7 cellular contexts compared by ENCODE assay signal in genomic region chr4:145177511-145177905, GRCh38. TPM values are rescaled to one million over a fixed set of nuclear protein-coding genes. Genes with fewer than 3 reads are reported as not detected.
DNase-seq lines count a peak whose midpoint lies in the region; ATAC-seq and TF ChIP-seq lines count a peak whose summit lies in the region.

No MANE protein-coding gene starts in this region.

- DNase-seq in activated CD4-positive, alpha-beta memory T cell treated with anti-CD3 and anti-CD28 coated beads for 36 hours = no peak
- DNase-seq in right atrium auricular region (ENCODE audit: low spot score) (no peak), GOT3 (lab: John Stamatoyannopoulos, UW) (no peak), NCI-H1417 treated with DMSO at 0.1 percent for 48 hours (lab: John Stamatoyannopoulos, UW) (no peak)
- DNase-seq in stimulated activated naive CD8-positive, alpha-beta T cell treated with anti-CD3 and anti-CD28 coated beads, Interleukin-15, amount 100 ng/mL, for 72 hours = no peak

- peak overlapping the region; percentile 96 for H3K4me3 Mint-ChIP-seq in activated CD4-positive, alpha-beta memory T cell treated with anti-CD3 and anti-CD28 coated beads for 36 hours
- peak overlapping the region; percentile 83 to 95 for H3K4me3 Mint-ChIP-seq in stimulated activated naive CD8-positive, alpha-beta T cell treated with anti-CD3 and anti-CD28 coated beads, Interleukin-15, amount 100 ng/mL, for 72 hours

- CTCF ChIA-PET in activated CD4-positive, alpha-beta memory T cell treated with anti-CD3 and anti-CD28 coated beads for 36 hours (lab: Charles Lee) = interaction anchor here (0.9 to 2.4 kb wide), 6 partner anchors 16 to 439 kb away, joined by 3 to 9 read pairs (median 4); partner anchors contain the start of genes ABCE1 and ANAPC10

- peaks cover 13% of the 10 kb centered on the region for H3K36me3 ChIP-seq in HUES6 (ENCODE audit: control insufficient read depth, insufficient read depth, low read length)
- H3K36me3 ChIP-seq in right atrium auricular region = no peaks in the 10 kb centered on the region

- H3K36me3 Mint-ChIP-seq in activated CD4-positive, alpha-beta memory T cell treated with anti-CD3 and anti-CD28 coated beads for 36 hours = peaks cover 37% of the 10 kb centered on the region

- peak overlapping the region; percentile 23; the same call in 1 of the 2 replicates for H3K27ac ChIP-seq in HUES6 (ENCODE audit: low read depth, low read length)
- H3K27ac ChIP-seq in right atrium auricular region = peak overlapping the region; percentile 94 to 98

- H3K27me3 ChIP-seq in HUES6 (ENCODE audit: control insufficient read depth, insufficient read depth, low read length) (no peaks in the 10 kb centered on the region), right atrium auricular region (no peaks in the 10 kb centered on the region)

- peaks cover 48% of the 10 kb centered on the region for H3K4me1 Mint-ChIP-seq in activated CD4-positive, alpha-beta memory T cell treated with anti-CD3 and anti-CD28 coated beads for 36 hours (ENCODE audit: low read depth)
- peaks cover 51% of the 10 kb centered on the region for H3K4me1 Mint-ChIP-seq in stimulated activated naive CD8-positive, alpha-beta T cell treated with anti-CD3 and anti-CD28 coated beads, Interleukin-15, amount 100 ng/mL, for 72 hours

- no peaks in the 10 kb centered on the region for H3K27me3 Mint-ChIP-seq in activated CD4-positive, alpha-beta memory T cell treated with anti-CD3 and anti-CD28 coated beads for 36 hours
- H3K27me3 Mint-ChIP-seq in stimulated activated naive CD8-positive, alpha-beta T cell treated with anti-CD3 and anti-CD28 coated beads, Interleukin-15, amount 100 ng/mL, for 72 hours = no peaks in the 10 kb centered on the region

- POLR2A ChIA-PET in activated CD4-positive, alpha-beta memory T cell treated with anti-CD3 and anti-CD28 coated beads for 36 hours (lab: Charles Lee) = interaction anchor here (0.8 to 3.3 kb wide), 3 partner anchors 11 to 442 kb away, joined by 4 to 39 read pairs (median 5); partner anchors contain the start of genes ABCE1, ANAPC10 and MMAA

- peak overlapping the region; percentile 81 for H3K4me3 ChIP-seq in HUES6 (ENCODE audit: low read depth, low read length)
- peak overlapping the region in 1 of 2 donors; percentile 90 for H3K4me3 ChIP-seq in right atrium auricular region

- no peak overlapping the region for H3K9ac ChIP-seq in HUES6 (ENCODE audit: low read length)

- H3K9me3 ChIP-seq in HUES6 (ENCODE audit: control insufficient read depth, insufficient read depth, low read depth, low read length) (no peaks in the 10 kb centered on the region), right atrium auricular region (no peaks in the 10 kb centered on the region)

- intact Hi-C loops in activated CD4-positive, alpha-beta memory T cell treated with anti-CD3 and anti-CD28 coated beads for 36 hours (cut with micrococcal nuclease) = loop anchor here (1.0 to 10.0 kb wide), 3 partner anchors 23 to 1993 kb away; partner anchors contain the start of gene USP38

- TF ChIP-seq CTCF in right atrium auricular region (IDR thresholded peaks at IDR 0.05) = no peak

- H3K27ac Mint-ChIP-seq in activated CD4-positive, alpha-beta memory T cell treated with anti-CD3 and anti-CD28 coated beads for 36 hours = peak overlapping the region; percentile 98
- H3K27ac Mint-ChIP-seq in stimulated activated naive CD8-positive, alpha-beta T cell treated with anti-CD3 and anti-CD28 coated beads, Interleukin-15, amount 100 ng/mL, for 72 hours = peak overlapping the region; percentile 77 to 98

- H3K9me3 Mint-ChIP-seq in activated CD4-positive, alpha-beta memory T cell treated with anti-CD3 and anti-CD28 coated beads for 36 hours = no peaks in the 10 kb centered on the region
- no peaks in the 10 kb centered on the region for H3K9me3 Mint-ChIP-seq in stimulated activated naive CD8-positive, alpha-beta T cell treated with anti-CD3 and anti-CD28 coated beads, Interleukin-15, amount 100 ng/mL, for 72 hours

- H3K4me1 ChIP-seq in HUES6 (ENCODE audit: control insufficient read depth, insufficient read depth, low read length) (peaks cover 19% of the 10 kb centered on the region), right atrium auricular region (peaks cover 0 to 44% of the 10 kb centered on the region in 2 donors)

- no peak for ATAC-seq in stimulated activated naive CD8-positive, alpha-beta T cell treated with anti-CD3 and anti-CD28 coated beads, Interleukin-15, amount 100 ng/mL, for 72 hours
- no peak for ATAC-seq in HG03045 (IDR thresholded peaks at IDR 0.05; ENCODE audit: unreplicated experiment)

RNA-seq across cellular contexts. Expression of gene OTUD4, which starts 2.9 kb away (rescaled TPM):
- 10 to 100 TPM; 41.5 to 43.3 TPM for total RNA-seq in activated CD4-positive, alpha-beta memory T cell treated with anti-CD3 and anti-CD28 coated beads for 36 hours
- 10 to 100 TPM; 20.6 to 23.7 TPM for total RNA-seq in right atrium auricular region
